Comparison of ENCODE assay signal across 8 cellular contexts in genomic region chr5:176535655-176536131, GRCh38. TPM values are rescaled to one million over a fixed set of nuclear protein-coding genes. Genes with fewer than 3 reads are reported as not detected.
DNase-seq lines count a peak whose midpoint lies in the region; ATAC-seq and TF ChIP-seq lines count a peak whose summit lies in the region.

No MANE protein-coding gene starts in this region.

- no peak for DNase-seq in Jurkat, Clone E6-1 (ENCODE audit: low read depth, low spot score)
- DNase-seq in MCF 10A (ENCODE audit: unreplicated experiment): no peak
- no peak for DNase-seq in NCI-H2196 treated with DMSO at 0.1 percent for 48 hours (lab: John Stamatoyannopoulos, UW; ENCODE audit: unreplicated experiment)
- no peak for DNase-seq in NCI-H1105 treated with DMSO at 0.1 percent for 48 hours (lab: John Stamatoyannopoulos, UW)
- no peak for DNase-seq in A172 (ENCODE audit: low spot score)

- peaks cover 39% of the 10 kb centered on the region for H3K36me3 ChIP-seq in mesodermal cell (ENCODE audit: control insufficient read depth, insufficient read depth, low read length)

- H3K4me3 Mint-ChIP-seq in MCF 10A (ENCODE audit: unreplicated experiment): peak overlapping the region; percentile 91

- peaks cover 37% of the 10 kb centered on the region for H3K4me1 Mint-ChIP-seq in MCF 10A (ENCODE audit: insufficient read depth, unreplicated experiment)

- peak overlapping the region; percentile 98 for H3K27ac Mint-ChIP-seq in MCF 10A (ENCODE audit: low read depth, unreplicated experiment)

- H3K9me3 Mint-ChIP-seq in MCF 10A (ENCODE audit: unreplicated experiment): no peaks in the 10 kb centered on the region

- H3K36me3 Mint-ChIP-seq in MCF 10A (ENCODE audit: insufficient read depth, unreplicated experiment): peaks cover 44% of the 10 kb centered on the region

- CTCF ChIA-PET in MCF 10A (lab: Yijun Ruan, JAX): interaction anchor here (0.5 to 5.2 kb wide), 14 partner anchors 11 to 149 kb away, joined by 3 to 39 read pairs (median 4); partner anchors contain the start of genes CLTB and FAF2

- H3K4me3 ChIP-seq in Jurkat, Clone E6-1 (ENCODE audit: low read length): peak overlapping the region; percentile 99
- peak overlapping the region; percentile 91 for H3K4me3 ChIP-seq in mesodermal cell (ENCODE audit: extremely low read depth, insufficient read depth, low read length, poor library complexity, severe bottlenecking)

- ATAC-seq in HG03442 (IDR thresholded peaks at IDR 0.05; ENCODE audit: unreplicated experiment): no peak

- BruUV-seq in MCF 10A (replicated peaks; lab: Mats Ljungman, UMichigan): TSS peak; percentile 64

- H3K4me1 ChIP-seq in mesodermal cell (ENCODE audit: control insufficient read depth, insufficient read depth, low read length, poor library complexity, severe bottlenecking): peaks cover 31% of the 10 kb centered on the region

- TF ChIP-seq CTCF in C4-2B (conservative IDR thresholded peaks at IDR 0.05): no peak
- TF ChIP-seq CTCF in MCF 10A (IDR thresholded peaks at IDR 0.05; ENCODE audit: unreplicated experiment): no peak

- H3K27ac ChIP-seq in C4-2B (peak overlapping the region; percentile 97), mesodermal cell (ENCODE audit: low read depth, low read length, severe bottlenecking) (peak overlapping the region; percentile 99)

- H3K9me3 ChIP-seq in mesodermal cell (ENCODE audit: control insufficient read depth, low read length): no peaks in the 10 kb centered on the region

- intact Hi-C loops in MCF 10A (cut with micrococcal nuclease): no loop called here

- H3K27me3 Mint-ChIP-seq in MCF 10A (ENCODE audit: insufficient read depth, unreplicated experiment): no peaks in the 10 kb centered on the region

- POLR2A ChIA-PET in MCF 10A (lab: Yijun Ruan, JAX): interaction anchor here (0.7 to 8.3 kb wide), 23 partner anchors 8 to 766 kb away, joined by 3 to 154 read pairs (median 10); partner anchors contain the start of genes CDHR2, CLTB, FAF2 and HIGD2A

- 3% methylated on average over 5 to 10 of the region's 10 CpGs for WGBS in mesodermal cell (ENCODE audit: insufficient coverage in 2 of 2), 2 experiments

RNA-seq across cellular contexts. Expression of gene RNF44, which starts 1.5 kb away (rescaled TPM):
- 92.7 TPM for polyA plus RNA-seq in Jurkat, Clone E6-1 (2012; ENCODE audit: insufficient read depth, insufficient read length)
- 45.8 and 60.1 TPM in 2 replicates for total RNA-seq in MCF 10A (2022)
- polyA plus RNA-seq in mesodermal cell (2013, experiment 1 of 2): 85.4 TPM
- 69.7 TPM for polyA plus RNA-seq in mesodermal cell (2013, experiment 2 of 2)
- 8.1 and 9.2 TPM in 2 replicates for total RNA-seq in A172 (2014; rRNA removed; shearing (Covaris generic))

RNA-seq across cellular contexts. Expression of gene CDHR2, which starts 13.4 kb away (rescaled TPM):
- polyA plus RNA-seq in Jurkat, Clone E6-1 (2012; ENCODE audit: insufficient read depth, insufficient read length): 0.20 TPM
- 0.09 and 0.39 TPM in 2 replicates for total RNA-seq in MCF 10A (2022)
- polyA plus RNA-seq in mesodermal cell (2013, experiment 1 of 2): not detected
- polyA plus RNA-seq in mesodermal cell (2013, experiment 2 of 2): not detected
- 0.12 TPM in 1 of 2 replicates, not detected in the other for total RNA-seq in A172 (2014; rRNA removed; shearing (Covaris generic))
